In the genomic region with DNA sequence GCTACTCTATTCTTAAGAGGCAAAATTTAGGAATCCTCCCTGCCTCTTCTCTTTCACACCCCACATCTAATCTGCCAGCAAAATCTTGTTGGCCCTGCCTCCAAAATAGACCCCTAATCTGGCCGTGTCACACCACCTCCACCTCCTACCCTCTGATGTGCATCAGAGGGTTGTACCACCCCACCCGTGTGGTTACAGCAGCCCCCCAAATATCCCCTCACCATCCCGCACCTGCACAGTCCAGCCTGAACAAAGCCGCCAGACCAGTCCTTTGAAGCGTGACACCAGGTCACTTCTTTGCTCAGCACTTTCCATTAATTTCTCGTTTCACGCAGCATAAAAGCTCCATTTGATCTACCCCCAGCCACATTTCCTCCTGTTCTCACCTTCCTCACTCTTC, we compare ENCODE assay signal across 9 cellular contexts. TPM values are rescaled to one million over a fixed set of nuclear protein-coding genes. Genes with fewer than 3 reads are reported as not detected.
DNase-seq lines count a peak whose midpoint lies in the region; ATAC-seq and TF ChIP-seq lines count a peak whose summit lies in the region.
"Had no signal": no experiment of that assay in that cellular context is flagged by ENCODE, and none has a peak within 500 bp of the region (broad histone marks: within the 10 kb centered on the region; RNA-seq: fewer than 3 reads in every experiment).

No MANE protein-coding gene starts in this region.

- DNase-seq in GM23338 (ENCODE audit: low spot score) (no peak), T-cell (no peak), esophagus squamous epithelium (lab: John Stamatoyannopoulos, UW) (no peak), sigmoid colon (no peak), NCI-H1105 treated with DMSO at 0.1 percent for 48 hours (lab: John Stamatoyannopoulos, UW) (no peak), hippocampal formation (lab: John Stamatoyannopoulos, UW) (no peak), mucosa of gallbladder (ENCODE audit: low spot score) (no peak)
- DNase-seq: HCEC 1CT had no signal

- H3K9me3 ChIP-seq in esophagus squamous epithelium: no peaks in the 10 kb centered on the region
- no peaks in the 10 kb centered on the region for H3K9me3 ChIP-seq in sigmoid colon

- peaks cover 28% of the 10 kb centered on the region for H3K4me1 Mint-ChIP-seq in GM23338
- H3K4me1 Mint-ChIP-seq in T-cell: peaks cover 43 to 49% (median 45%) of the 10 kb centered on the region in 3 donors

- peak overlapping the region; percentile 72 for H3K4me3 Mint-ChIP-seq in GM23338
- peak overlapping the region; percentile 65 to 76 (median 72) for H3K4me3 Mint-ChIP-seq in T-cell

- ATAC-seq in GM23338 (no peak), T-cell (replicated peaks in 1 of 4) (no peak), HG03354 (IDR thresholded peaks at IDR 0.05; ENCODE audit: poor library complexity, severe bottlenecking, unreplicated experiment) (no peak)

- H3K36me3 ChIP-seq in GM23338 (ENCODE audit: insufficient read depth) (no peaks in the 10 kb centered on the region), esophagus squamous epithelium (no peaks in the 10 kb centered on the region), sigmoid colon (no peaks in the 10 kb centered on the region)

- CTCF ChIA-PET in T-cell (lab: Charles Lee): no interaction called here

- peaks cover 10% of the 10 kb centered on the region for H3K79me2 ChIP-seq in GM23338 (replicated peaks; ENCODE audit: insufficient read depth)

- peak overlapping the region; percentile 51; the same call in 1 of the 2 replicates for H3K4me3 ChIP-seq in GM23338
- peak overlapping the region in 3 of 4 donors; percentile 75 to 96 (median 94) for H3K4me3 ChIP-seq in esophagus squamous epithelium
- peak overlapping the region in 3 of 4 donors; percentile 92 to 98 (median 94) for H3K4me3 ChIP-seq in sigmoid colon

- TF ChIP-seq CTCF in GM23338 (conservative IDR thresholded peaks at IDR 0.05; ENCODE audit: low read depth in 2 of 2) (no peak), esophagus squamous epithelium (IDR thresholded peaks at IDR 0.05) (no peak), sigmoid colon (IDR thresholded peaks at IDR 0.05) (no peak)

- TF ChIP-seq POLR2A in esophagus squamous epithelium (IDR thresholded peaks at IDR 0.05): no peak
- TF ChIP-seq POLR2A in sigmoid colon (IDR thresholded peaks at IDR 0.05): no peak

- no peak overlapping the region for H3K27ac Mint-ChIP-seq in GM23338
- H3K27ac Mint-ChIP-seq in T-cell: peak overlapping the region; percentile 69 to 84

- H3K27me3 ChIP-seq in GM23338 (ENCODE audit: insufficient read depth) (peaks cover 12% of the 10 kb centered on the region), esophagus squamous epithelium (no peaks in the 10 kb centered on the region), sigmoid colon (no peaks in the 10 kb centered on the region)

- H3F3A ChIP-seq in GM23338 (replicated peaks; ENCODE audit: low read depth): no peaks in the 10 kb centered on the region

- 90% methylated on average over 7 of the region's 7 CpGs for WGBS in esophagus squamous epithelium, 2 donors
- 87 to 90% methylated on average over 7 of the region's 7 CpGs for WGBS in sigmoid colon, 2 donors

- H3K36me3 Mint-ChIP-seq in GM23338 (ENCODE audit: low read depth): no peaks in the 10 kb centered on the region; the same call in 2 of the 3 replicates
- H3K36me3 Mint-ChIP-seq in T-cell: no peaks in the 10 kb centered on the region

- TF ChIP-seq EP300 in sigmoid colon (IDR thresholded peaks at IDR 0.05): no peak

- POLR2A ChIA-PET in T-cell (lab: Charles Lee): no interaction called here

- intact Hi-C loops in esophagus squamous epithelium (cut with DNase I): no loop called here
- intact Hi-C loops in sigmoid colon (cut with DNase I): loop anchor here (5.0 to 10.0 kb wide), 4 partner anchors 42 to 991 kb away; a partner anchor contains a TSS

- H3K27ac ChIP-seq in GM23338 (ENCODE audit: low read depth) (no peak overlapping the region), esophagus squamous epithelium (peak overlapping the region; percentile 82 to 98 (median 93)), sigmoid colon (peak overlapping the region; percentile 86 to 97 (median 92))

- H3K4me2 ChIP-seq in GM23338: peak overlapping the region; percentile 76

- H2AFZ ChIP-seq in GM23338: peak overlapping the region; percentile 75; the same call in 1 of the 2 replicates

- H3K9me3 Mint-ChIP-seq in GM23338 (peaks cover 8% of the 10 kb centered on the region; the same call in 1 of the 3 replicates), T-cell (no peaks in the 10 kb centered on the region)

- H3K27me3 Mint-ChIP-seq in GM23338 (ENCODE audit: insufficient read depth, low read depth, poor library complexity) (peaks cover 15% of the 10 kb centered on the region), T-cell (no peaks in the 10 kb centered on the region)

- H3K4me1 ChIP-seq in GM23338 (ENCODE audit: insufficient read depth): peaks cover 30% of the 10 kb centered on the region
- peaks cover 7 to 35% (median 9%) of the 10 kb centered on the region in 3 donors for H3K4me1 ChIP-seq in esophagus squamous epithelium
- peaks cover 0 to 28% (median 19%) of the 10 kb centered on the region in 4 donors for H3K4me1 ChIP-seq in sigmoid colon

- H4K20me1 ChIP-seq in GM23338 (replicated peaks; ENCODE audit: insufficient read depth): no peaks in the 10 kb centered on the region

- H3K9me2 ChIP-seq in GM23338 (ENCODE audit: insufficient read depth): peaks cover 5% of the 10 kb centered on the region; the same call in 1 of the 2 replicates

TF ChIP-seq in GM23338, 12 proteins besides CTCF, POLR2A, EP300 and RAD21:
- TF ChIP-seq POLR2AphosphoS5 (IDR thresholded peaks at IDR 0.05; ENCODE audit: low read depth): no peak
- TF ChIP-seq ZNF331 (CRISPR knock-in tag; IDR thresholded peaks at IDR 0.05; ENCODE audit: low read depth): no peak
- TF ChIP-seq, protein P1, sequence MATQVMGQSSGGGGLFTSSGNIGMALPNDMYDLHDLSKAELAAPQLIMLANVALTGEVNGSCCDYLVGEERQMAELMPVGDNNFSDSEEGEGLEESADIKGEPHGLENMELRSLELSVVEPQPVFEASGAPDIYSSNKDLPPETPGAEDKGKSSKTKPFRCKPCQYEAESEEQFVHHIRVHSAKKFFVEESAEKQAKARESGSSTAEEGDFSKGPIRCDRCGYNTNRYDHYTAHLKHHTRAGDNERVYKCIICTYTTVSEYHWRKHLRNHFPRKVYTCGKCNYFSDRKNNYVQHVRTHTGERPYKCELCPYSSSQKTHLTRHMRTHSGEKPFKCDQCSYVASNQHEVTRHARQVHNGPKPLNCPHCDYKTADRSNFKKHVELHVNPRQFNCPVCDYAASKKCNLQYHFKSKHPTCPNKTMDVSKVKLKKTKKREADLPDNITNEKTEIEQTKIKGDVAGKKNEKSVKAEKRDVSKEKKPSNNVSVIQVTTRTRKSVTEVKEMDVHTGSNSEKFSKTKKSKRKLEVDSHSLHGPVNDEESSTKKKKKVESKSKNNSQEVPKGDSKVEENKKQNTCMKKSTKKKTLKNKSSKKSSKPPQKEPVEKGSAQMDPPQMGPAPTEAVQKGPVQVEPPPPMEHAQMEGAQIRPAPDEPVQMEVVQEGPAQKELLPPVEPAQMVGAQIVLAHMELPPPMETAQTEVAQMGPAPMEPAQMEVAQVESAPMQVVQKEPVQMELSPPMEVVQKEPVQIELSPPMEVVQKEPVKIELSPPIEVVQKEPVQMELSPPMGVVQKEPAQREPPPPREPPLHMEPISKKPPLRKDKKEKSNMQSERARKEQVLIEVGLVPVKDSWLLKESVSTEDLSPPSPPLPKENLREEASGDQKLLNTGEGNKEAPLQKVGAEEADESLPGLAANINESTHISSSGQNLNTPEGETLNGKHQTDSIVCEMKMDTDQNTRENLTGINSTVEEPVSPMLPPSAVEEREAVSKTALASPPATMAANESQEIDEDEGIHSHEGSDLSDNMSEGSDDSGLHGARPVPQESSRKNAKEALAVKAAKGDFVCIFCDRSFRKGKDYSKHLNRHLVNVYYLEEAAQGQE (IDR thresholded peaks at IDR 0.05; ENCODE audit: unreplicated experiment): no peak
- TF ChIP-seq EZH2 (IDR thresholded peaks at IDR 0.05; ENCODE audit: low read depth, unreplicated experiment): no peak
- TF ChIP-seq STAT1 (IDR thresholded peaks at IDR 0.05; ENCODE audit: unreplicated experiment): no peak
- TF ChIP-seq, protein P2, sequence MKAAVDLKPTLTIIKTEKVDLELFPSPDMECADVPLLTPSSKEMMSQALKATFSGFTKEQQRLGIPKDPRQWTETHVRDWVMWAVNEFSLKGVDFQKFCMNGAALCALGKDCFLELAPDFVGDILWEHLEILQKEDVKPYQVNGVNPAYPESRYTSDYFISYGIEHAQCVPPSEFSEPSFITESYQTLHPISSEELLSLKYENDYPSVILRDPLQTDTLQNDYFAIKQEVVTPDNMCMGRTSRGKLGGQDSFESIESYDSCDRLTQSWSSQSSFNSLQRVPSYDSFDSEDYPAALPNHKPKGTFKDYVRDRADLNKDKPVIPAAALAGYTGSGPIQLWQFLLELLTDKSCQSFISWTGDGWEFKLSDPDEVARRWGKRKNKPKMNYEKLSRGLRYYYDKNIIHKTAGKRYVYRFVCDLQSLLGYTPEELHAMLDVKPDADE (IDR thresholded peaks at IDR 0.05): no peak
- no peak for TF ChIP-seq JUNB (IDR thresholded peaks at IDR 0.05; ENCODE audit: unreplicated experiment)

RNA-seq across cellular contexts. Expression of a gene that starts 0.8 kb away (rescaled TPM):
- total RNA-seq in GM23338 (2014; rRNA removed; shearing (Covaris generic)): 55.8 and 60.5 TPM in 2 replicates
- 16.4 and 17.5 TPM in 2 replicates for polyA plus RNA-seq in GM23338 (2016; fragmentation: Nextera tagmentation; extraction: Ambion mirVana)
- total RNA-seq in T-cell: 10 to 100 TPM; 40.0 to 63.9 (median 44.6) TPM
- total RNA-seq in esophagus squamous epithelium: 10 to 100 TPM; 39.0 to 79.3 (median 60.1) TPM
- 10 to 100 TPM; 53.5 to 59.1 (median 56.5) TPM for total RNA-seq in sigmoid colon
- 10 to 100 TPM; 37.5 to 55.6 (median 42.6) TPM for polyA plus RNA-seq in sigmoid colon
- 86.4 TPM for total RNA-seq in mucosa of gallbladder
